2 cellular contexts compared by ENCODE assay signal in genomic region chr14:85532570-85532969, GRCh38.
TF ChIP-seq lines count a peak whose summit lies in the region.

No MANE protein-coding gene starts in this region.

TF ChIP-seq in SK-N-SH, 30 proteins besides CTCF, POLR2A, EP300 and RAD21 (continued from another document):
- TF ChIP-seq ELF1 (IDR thresholded peaks at IDR 0.05) (no peak), JUND (IDR thresholded peaks at IDR 0.05) (no peak), TAF1 (IDR thresholded peaks at IDR 0.05; ENCODE audit: borderline replicate concordance, low read depth, low read length) (no peak), POLR2AphosphoS5 (IDR thresholded peaks at IDR 0.05; ENCODE audit: low read depth, low read length) (no peak), RXRA (IDR thresholded peaks at IDR 0.05; ENCODE audit: borderline replicate concordance, low read depth) (no peak), FOSL2 (IDR thresholded peaks at IDR 0.05; ENCODE audit: borderline replicate concordance, low read depth) (no peak), YY1 (IDR thresholded peaks at IDR 0.05; ENCODE audit: low read depth) (no peak), IRF3 (IDR thresholded peaks at IDR 0.05; ENCODE audit: low read depth, low read length) (no peak)
- TF ChIP-seq, protein P1, sequence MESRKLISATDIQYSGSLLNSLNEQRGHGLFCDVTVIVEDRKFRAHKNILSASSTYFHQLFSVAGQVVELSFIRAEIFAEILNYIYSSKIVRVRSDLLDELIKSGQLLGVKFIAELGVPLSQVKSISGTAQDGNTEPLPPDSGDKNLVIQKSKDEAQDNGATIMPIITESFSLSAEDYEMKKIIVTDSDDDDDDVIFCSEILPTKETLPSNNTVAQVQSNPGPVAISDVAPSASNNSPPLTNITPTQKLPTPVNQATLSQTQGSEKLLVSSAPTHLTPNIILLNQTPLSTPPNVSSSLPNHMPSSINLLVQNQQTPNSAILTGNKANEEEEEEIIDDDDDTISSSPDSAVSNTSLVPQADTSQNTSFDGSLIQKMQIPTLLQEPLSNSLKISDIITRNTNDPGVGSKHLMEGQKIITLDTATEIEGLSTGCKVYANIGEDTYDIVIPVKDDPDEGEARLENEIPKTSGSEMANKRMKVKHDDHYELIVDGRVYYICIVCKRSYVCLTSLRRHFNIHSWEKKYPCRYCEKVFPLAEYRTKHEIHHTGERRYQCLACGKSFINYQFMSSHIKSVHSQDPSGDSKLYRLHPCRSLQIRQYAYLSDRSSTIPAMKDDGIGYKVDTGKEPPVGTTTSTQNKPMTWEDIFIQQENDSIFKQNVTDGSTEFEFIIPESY (IDR thresholded peaks at IDR 0.05; ENCODE audit: borderline replicate concordance, low read depth) = no peak

TF ChIP-seq in SK-N-SH treated with all-trans-retinoic acid at 6 μM for 48 hours, 23 proteins besides CTCF, POLR2A, EP300 and RAD21 (continued from another document):
- TF ChIP-seq, protein P2, sequence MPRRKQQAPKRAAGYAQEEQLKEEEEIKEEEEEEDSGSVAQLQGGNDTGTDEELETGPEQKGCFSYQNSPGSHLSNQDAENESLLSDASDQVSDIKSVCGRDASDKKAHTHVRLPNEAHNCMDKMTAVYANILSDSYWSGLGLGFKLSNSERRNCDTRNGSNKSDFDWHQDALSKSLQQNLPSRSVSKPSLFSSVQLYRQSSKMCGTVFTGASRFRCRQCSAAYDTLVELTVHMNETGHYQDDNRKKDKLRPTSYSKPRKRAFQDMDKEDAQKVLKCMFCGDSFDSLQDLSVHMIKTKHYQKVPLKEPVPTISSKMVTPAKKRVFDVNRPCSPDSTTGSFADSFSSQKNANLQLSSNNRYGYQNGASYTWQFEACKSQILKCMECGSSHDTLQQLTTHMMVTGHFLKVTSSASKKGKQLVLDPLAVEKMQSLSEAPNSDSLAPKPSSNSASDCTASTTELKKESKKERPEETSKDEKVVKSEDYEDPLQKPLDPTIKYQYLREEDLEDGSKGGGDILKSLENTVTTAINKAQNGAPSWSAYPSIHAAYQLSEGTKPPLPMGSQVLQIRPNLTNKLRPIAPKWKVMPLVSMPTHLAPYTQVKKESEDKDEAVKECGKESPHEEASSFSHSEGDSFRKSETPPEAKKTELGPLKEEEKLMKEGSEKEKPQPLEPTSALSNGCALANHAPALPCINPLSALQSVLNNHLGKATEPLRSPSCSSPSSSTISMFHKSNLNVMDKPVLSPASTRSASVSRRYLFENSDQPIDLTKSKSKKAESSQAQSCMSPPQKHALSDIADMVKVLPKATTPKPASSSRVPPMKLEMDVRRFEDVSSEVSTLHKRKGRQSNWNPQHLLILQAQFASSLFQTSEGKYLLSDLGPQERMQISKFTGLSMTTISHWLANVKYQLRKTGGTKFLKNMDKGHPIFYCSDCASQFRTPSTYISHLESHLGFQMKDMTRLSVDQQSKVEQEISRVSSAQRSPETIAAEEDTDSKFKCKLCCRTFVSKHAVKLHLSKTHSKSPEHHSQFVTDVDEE (CRISPR knock-in tag; IDR thresholded peaks at IDR 0.05) = no peak
- TF ChIP-seq TOX (CRISPR knock-in tag; IDR thresholded peaks at IDR 0.05; ENCODE audit: borderline replicate concordance) (no peak), GLIS3 (CRISPR knock-in tag; IDR thresholded peaks at IDR 0.05) (no peak), RARB (CRISPR knock-in tag; IDR thresholded peaks at IDR 0.05) (no peak), OSR1 (CRISPR knock-in tag; IDR thresholded peaks at IDR 0.05) (no peak), SNAI2 (CRISPR knock-in tag; IDR thresholded peaks at IDR 0.05) (no peak), ZFP3 (CRISPR knock-in tag; IDR thresholded peaks at IDR 0.05) (no peak), ZC3H10 (CRISPR knock-in tag; IDR thresholded peaks at IDR 0.05) (no peak), ISL1 (CRISPR knock-in tag; IDR thresholded peaks at IDR 0.05) (no peak)
- TF ChIP-seq, protein P3, sequence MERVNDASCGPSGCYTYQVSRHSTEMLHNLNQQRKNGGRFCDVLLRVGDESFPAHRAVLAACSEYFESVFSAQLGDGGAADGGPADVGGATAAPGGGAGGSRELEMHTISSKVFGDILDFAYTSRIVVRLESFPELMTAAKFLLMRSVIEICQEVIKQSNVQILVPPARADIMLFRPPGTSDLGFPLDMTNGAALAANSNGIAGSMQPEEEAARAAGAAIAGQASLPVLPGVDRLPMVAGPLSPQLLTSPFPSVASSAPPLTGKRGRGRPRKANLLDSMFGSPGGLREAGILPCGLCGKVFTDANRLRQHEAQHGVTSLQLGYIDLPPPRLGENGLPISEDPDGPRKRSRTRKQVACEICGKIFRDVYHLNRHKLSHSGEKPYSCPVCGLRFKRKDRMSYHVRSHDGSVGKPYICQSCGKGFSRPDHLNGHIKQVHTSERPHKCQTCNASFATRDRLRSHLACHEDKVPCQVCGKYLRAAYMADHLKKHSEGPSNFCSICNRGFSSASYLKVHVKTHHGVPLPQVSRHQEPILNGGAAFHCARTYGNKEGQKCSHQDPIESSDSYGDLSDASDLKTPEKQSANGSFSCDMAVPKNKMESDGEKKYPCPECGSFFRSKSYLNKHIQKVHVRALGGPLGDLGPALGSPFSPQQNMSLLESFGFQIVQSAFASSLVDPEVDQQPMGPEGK (CRISPR knock-in tag; IDR thresholded peaks at IDR 0.05; ENCODE audit: borderline replicate concordance) = no peak
